Comparison of ENCODE assay signal across 1 cellular context in genomic region chr20:38046572-38046971, GRCh38.
TF ChIP-seq lines count a peak whose summit lies in the region.

No MANE protein-coding gene starts in this region.

TF ChIP-seq in GM23338, 12 proteins besides CTCF, POLR2A, EP300 and RAD21:
- TF ChIP-seq ZNF462 (CRISPR knock-in tag; IDR thresholded peaks at IDR 0.05) (no peak), CREB1 (CRISPR knock-in tag; IDR thresholded peaks at IDR 0.05; ENCODE audit: low read depth) (no peak), POLR2AphosphoS5 (IDR thresholded peaks at IDR 0.05; ENCODE audit: low read depth) (no peak), ZNF114 (CRISPR knock-in tag; IDR thresholded peaks at IDR 0.05) (no peak), REST (IDR thresholded peaks at IDR 0.05; ENCODE audit: unreplicated experiment) (no peak), JUNB (IDR thresholded peaks at IDR 0.05; ENCODE audit: unreplicated experiment) (no peak), EZH2phosphoT487 (IDR thresholded peaks at IDR 0.05; ENCODE audit: unreplicated experiment) (no peak), ETS1 (IDR thresholded peaks at IDR 0.05) (no peak), ZNF331 (CRISPR knock-in tag; IDR thresholded peaks at IDR 0.05; ENCODE audit: low read depth) (no peak), EZH2 (IDR thresholded peaks at IDR 0.05; ENCODE audit: low read depth, unreplicated experiment) (no peak), NANOG (IDR thresholded peaks at IDR 0.05; ENCODE audit: borderline replicate concordance) (no peak), STAT1 (IDR thresholded peaks at IDR 0.05; ENCODE audit: unreplicated experiment) (no peak)
